8 cellular contexts compared by ENCODE assay signal in the genomic region with DNA sequence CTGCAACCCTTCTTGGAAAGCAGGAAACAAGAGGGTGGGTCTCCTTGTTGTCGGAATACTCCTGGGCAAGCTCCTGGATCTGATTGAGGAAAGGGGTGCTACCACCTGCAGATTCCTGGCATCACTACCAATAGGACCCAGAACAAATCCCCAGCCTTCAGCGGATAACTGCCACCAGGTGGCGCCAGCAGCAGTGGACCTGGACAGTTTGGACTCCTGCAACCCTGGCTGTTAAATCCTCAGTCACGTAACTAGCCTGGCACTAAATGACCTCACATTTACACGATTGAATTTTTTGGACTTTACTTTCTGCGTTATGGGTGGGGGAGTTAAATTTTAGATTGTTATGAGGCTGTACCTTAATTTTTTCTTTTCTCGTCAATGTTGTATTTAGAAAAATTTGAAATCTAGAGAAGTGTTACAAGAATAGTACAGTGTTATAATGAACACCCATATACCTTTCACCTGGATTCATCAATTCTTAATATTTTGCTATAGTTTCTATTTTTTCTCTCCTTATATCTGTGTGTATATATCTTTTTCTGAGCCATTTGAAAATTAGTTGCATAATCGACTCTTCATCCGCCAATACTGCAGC.
DNase-seq lines count a peak whose midpoint lies in the region; TF ChIP-seq lines count a peak whose summit lies in the region.

No MANE protein-coding gene starts in this region.

- DNase-seq in DMS53 (lab: John Stamatoyannopoulos, UW) (peak; percentile 92), GM20000 (ENCODE audit: low spot score) (peak; percentile 65), HL-60 (ENCODE audit: low read depth in 1 of 2, low spot score in 1 of 2) (peak; percentile 18 to 57), NCI-H748 (lab: John Stamatoyannopoulos, UW; ENCODE audit: unreplicated experiment) (peak; percentile 80), foreskin melanocyte (peak; percentile 61), OCI-M2 (lab: John Stamatoyannopoulos, UW; ENCODE audit: unreplicated experiment) (no peak)
- peak; percentile 25 for DNase-seq in activated T-cell treated with anti-CD3 and anti-CD28 coated beads, Interleukin-2, amount 50 U/mL, for 1 hour

- no peaks in the 10 kb centered on the region for H3K36me3 ChIP-seq in parathyroid adenoma (ENCODE audit: control insufficient read depth, insufficient read depth, low read length)

- H3K4me3 ChIP-seq in HL-60 (replicated peaks; ENCODE audit: insufficient read depth, low read length) (no peak overlapping the region), parathyroid adenoma (ENCODE audit: low read depth, low read length) (no peak overlapping the region)

- H3K4me1 ChIP-seq in parathyroid adenoma: no peaks in the 10 kb centered on the region

- no peaks in the 10 kb centered on the region for H3K79me2 ChIP-seq in parathyroid adenoma

- no peak overlapping the region for H2AFZ ChIP-seq in parathyroid adenoma

- H3K4me2 ChIP-seq in parathyroid adenoma (ENCODE audit: low read length): no peak overlapping the region

- H3K9ac ChIP-seq in parathyroid adenoma: no peak overlapping the region

- TF ChIP-seq CTCF in GM20000 (IDR thresholded peaks at IDR 0.05; ENCODE audit: extremely low read depth, missing control alignments) (peak; percentile 92), HL-60 (IDR thresholded peaks at IDR 0.05; ENCODE audit: insufficient read depth, low read length) (peak; percentile 87), parathyroid adenoma (IDR thresholded peaks at IDR 0.05) (peak; percentile 32)

- H3K27me3 ChIP-seq in HL-60 (ENCODE audit: insufficient read depth, poor library complexity, severe bottlenecking) (peaks cover 3% of the 10 kb centered on the region), parathyroid adenoma (ENCODE audit: control insufficient read depth, insufficient read depth, low read length) (peaks cover 4% of the 10 kb centered on the region)

- H3K9me3 ChIP-seq in parathyroid adenoma (ENCODE audit: control insufficient read depth, low read length): no peaks in the 10 kb centered on the region

- no peak overlapping the region for H3K27ac ChIP-seq in HL-60 (replicated peaks)
- no peak overlapping the region for H3K27ac ChIP-seq in parathyroid adenoma

Comparison
In these comparisons a context has a peak if more than half of its experiments do, and no peak if none do; other contexts are left out.
1. CTCF ChIP-seq: peak in every context shown above with its lines; median percentile 92 in GM20000; 87 in HL-60; 32 in parathyroid adenoma.